In genomic region chr4:75547647-75548387, GRCh38 we compare ENCODE assay signal across 10 cellular contexts. TPM values are rescaled to one million over a fixed set of nuclear protein-coding genes. Genes with fewer than 3 reads are reported as not detected.
DNase-seq lines count a peak whose midpoint lies in the region; ATAC-seq and TF ChIP-seq lines count a peak whose summit lies in the region.
"Had no signal": no experiment of that assay in that cellular context is flagged by ENCODE, and none has a peak within 500 bp of the region (broad histone marks: within the 10 kb centered on the region; RNA-seq: fewer than 3 reads in every experiment).

No MANE protein-coding gene starts in this region.

- TF ChIP-seq CTCF in Peyer's patch (IDR thresholded peaks at IDR 0.05) (no peak), cardiac muscle cell (IDR thresholded peaks at IDR 0.05; ENCODE audit: low read depth, low read length) (no peak), stomach (IDR thresholded peaks at IDR 0.05) (no peak)

- TF ChIP-seq POLR2A in Peyer's patch (IDR thresholded peaks at IDR 0.05) = no peak
- no peak for TF ChIP-seq POLR2A in stomach (IDR thresholded peaks at IDR 0.05)

- H3K27me3 ChIP-seq in Peyer's patch = no peaks in the 10 kb centered on the region
- H3K27me3 ChIP-seq in cardiac muscle cell = no peaks in the 10 kb centered on the region
- no peaks in the 10 kb centered on the region for H3K27me3 ChIP-seq in stomach

- H3K4me1 ChIP-seq in Peyer's patch (no peaks in the 10 kb centered on the region), cardiac muscle cell (ENCODE audit: low read depth) (no peaks in the 10 kb centered on the region), stomach (no peaks in the 10 kb centered on the region)

- WGBS in stomach, 5 donors = 64 to 73% (median 69%) methylated on average over 15 of the region's 15 CpGs

- intact Hi-C loops in stomach (cut with DNase I; ENCODE audit: low total_unique reads) = no loop called here

- H3K4me3 ChIP-seq in Peyer's patch (no peak overlapping the region), cardiac muscle cell (no peak overlapping the region), stomach (no peak overlapping the region)

- DNase-seq in NCI-H146 (lab: John Stamatoyannopoulos, UW) (peak; percentile 5), NCI-H146 treated with DMSO at 0.1 percent for 48 hours (lab: John Stamatoyannopoulos, UW; ENCODE audit: unreplicated experiment) (no peak), Peyer's patch (peak in 2 of 3 donors; percentile 31 to 59), cardiac muscle cell (ENCODE audit: low read depth in 1 of 2, low spot score in 1 of 2) (peak; percentile 65 to 82), stomach (peak; percentile 31), activated gamma-delta T cell treated with Interleukin-2 at 50 U/mL for 16 hours (no peak)
- no peak for DNase-seq in activated effector memory CD4-positive, alpha-beta T cell treated with Interleukin-2 at 50 U/mL for 16 hours
- DNase-seq: central memory CD4-positive, alpha-beta T cell; stimulated activated CD4-positive, alpha-beta T cell treated with anti-CD3 and anti-CD28 coated beads, Interleukin-4, amount 100 ng/mL, for 1 hour had no signal

- TF ChIP-seq EP300 in stomach (IDR thresholded peaks at IDR 0.05) = no peak

- H3K36me3 ChIP-seq in Peyer's patch (peaks cover 0 to 6% (median 0%) of the 10 kb centered on the region in 3 donors), cardiac muscle cell (no peaks in the 10 kb centered on the region), stomach (peaks cover 0 to 28% (median 20%) of the 10 kb centered on the region in 4 donors)

- H3K9me3 ChIP-seq in Peyer's patch = no peaks in the 10 kb centered on the region
- H3K9me3 ChIP-seq in cardiac muscle cell (ENCODE audit: low read depth) = no peaks in the 10 kb centered on the region
- no peaks in the 10 kb centered on the region for H3K9me3 ChIP-seq in stomach

- no peak for ATAC-seq in GM19035 (IDR thresholded peaks at IDR 0.05; ENCODE audit: unreplicated experiment)

- H3K27ac ChIP-seq in Peyer's patch (no peak overlapping the region), cardiac muscle cell (no peak overlapping the region), stomach (no peak overlapping the region)

RNA-seq across cellular contexts. Expression of gene ODAPH, which starts 8.0 kb away (rescaled TPM):
- not detected for total RNA-seq in Peyer's patch
- 0.24 TPM in 1 of 2 replicates, not detected in the other for total RNA-seq in cardiac muscle cell
- 0.16 TPM in 1 of 2 replicates, not detected in the other for polyA plus RNA-seq in cardiac muscle cell
- not detected for total RNA-seq in stomach
- under 1 TPM in 1 of 3 donors, not detected in 2; 0.28 TPM for polyA plus RNA-seq in stomach

RNA-seq across cellular contexts. Expression of gene THAP6, which starts 33.5 kb away (rescaled TPM):
- 10 to 100 TPM; 24.5 to 71.8 (median 28.1) TPM for total RNA-seq in Peyer's patch
- 14.0 and 16.8 TPM in 2 replicates for total RNA-seq in cardiac muscle cell
- polyA plus RNA-seq in cardiac muscle cell = 22.2 and 35.6 TPM in 2 replicates
- total RNA-seq in stomach = 10 to 100 TPM in 3 of 5 donors, 1 to 10 TPM in 1, not detected in 1; 2.0 to 30.3 (median 18.3) TPM
- 1 to 10 TPM; 3.5 to 6.9 (median 5.8) TPM for polyA plus RNA-seq in stomach

RNA-seq across cellular contexts. Expression of gene RCHY1, which starts 33.6 kb away (rescaled TPM):
- total RNA-seq in Peyer's patch (10 to 100 TPM; 10.5 to 35.5 (median 20.0) TPM), cardiac muscle cell (16.5 and 22.3 TPM in 2 replicates), stomach (10 to 100 TPM in 4 of 5 donors, 1 to 10 TPM in 1; 5.8 to 36.0 (median 14.2) TPM)
- polyA plus RNA-seq in cardiac muscle cell (29.6 and 52.5 TPM in 2 replicates), stomach (10 to 100 TPM in 2 of 3 donors, 1 to 10 TPM in 1; 9.7 to 21.1 (median 17.1) TPM)

Comparison
In these comparisons a context has a peak if more than half of its experiments do, and no peak if none do; other contexts are left out.
1. DNase-seq: peak in NCI-H146 (single experiment), Peyer's patch (2 of 3), cardiac muscle cell (2 of 2) and stomach (single experiment); none in NCI-H146 treated with DMSO at 0.1 percent for 48 hours (single experiment), activated gamma-delta T cell treated with Interleukin-2 at 50 U/mL for 16 hours (single experiment) and activated effector memory CD4-positive, alpha-beta T cell treated with Interleukin-2 at 50 U/mL for 16 hours (single experiment).